In genomic region chr13:90222758-90223157, GRCh38 we compare ENCODE assay signal across 23 cellular contexts.
DNase-seq lines count a peak whose midpoint lies in the region; ATAC-seq, FAIRE-seq and TF ChIP-seq lines count a peak whose summit lies in the region.
"Had no signal": no experiment of that assay in that cellular context is flagged by ENCODE, and none has a peak within 500 bp of the region (broad histone marks: within the 10 kb centered on the region; RNA-seq: fewer than 3 reads in every experiment).

No MANE protein-coding gene starts in this region.

- no peak overlapping the region for H3K4me3 ChIP-seq in K562
- no peak overlapping the region for H3K4me3 ChIP-seq in kidney (ENCODE audit: low read length in 2 of 2)
- H3K4me3 ChIP-seq in colonic mucosa, result no peak overlapping the region
- H3K4me3 ChIP-seq: A549; BLaER1 treated with 17β-estradiol and CSF1 and Interleukin-3, amounts not matched to agents 10 nM and 100 nM; GM12878 had no signal

- no peak for ATAC-seq in K562
- no peak for ATAC-seq in HG02938 (IDR thresholded peaks at IDR 0.05; ENCODE audit: unreplicated experiment)
- ATAC-seq: A549; CD8-positive, alpha-beta T cell; GM12878 had no signal

- TF ChIP-seq POLR2A in K562 (conservative IDR thresholded peaks at IDR 0.05), result no peak

- no peaks in the 10 kb centered on the region for H3K79me2 ChIP-seq in K562 (ENCODE audit: control insufficient read depth, insufficient read depth, low read length)

- intact Hi-C loops in K562 (cut with micrococcal nuclease) (no loop called here), kidney (cut with DNase I) (no loop called here), colonic mucosa (cut with DNase I) (no loop called here)

- H3K27ac ChIP-seq in K562 (ENCODE audit: extremely low read depth, low read depth, low read length), result no peak overlapping the region
- no peak overlapping the region for H3K27ac ChIP-seq in kidney (ENCODE audit: low read depth in 2 of 2, low read length in 2 of 2)
- no peak overlapping the region for H3K27ac ChIP-seq in colonic mucosa
- H3K27ac ChIP-seq: A549; BLaER1 treated with 17β-estradiol and CSF1 and Interleukin-3, amounts not matched to agents 10 nM and 100 nM; C4-2B had no signal

- 4% methylated on average over 3 of the region's 3 CpGs for WGBS in K562 (ENCODE audit: insufficient coverage, low coverage, missing lambda C conversion rate)

- peak; percentile 94 for FAIRE-seq in G401.6 (lab: Jason Lieb, UNC)
- no peak for FAIRE-seq in K562 (lab: Jason Lieb, UNC)
- peak; percentile 57 for FAIRE-seq in kidney (lab: Jason Lieb, UNC)
- FAIRE-seq: A549, D721Med, GM12878, GM12892, GM18507, GM19239 had no signal

- no peak for DNase-seq in K562 (ENCODE audit: extremely low read depth in 1 of 4, low spot score in 3 of 4)
- no peak for DNase-seq in kidney
- DNase-seq in HK-2 (ENCODE audit: unreplicated experiment), result no peak
- no peak for DNase-seq in colonic mucosa
- no peak for DNase-seq in activated gamma-delta T cell (lab: John Stamatoyannopoulos, UW)
- DNase-seq: 8988T; AML-193; Caco-2; Calu3; CD4-positive, alpha-beta T cell; CD8-positive, alpha-beta T cell; DMS79 treated with DMSO at 0.1 percent for 48 hours; GDM1 had no signal

- H2AFZ ChIP-seq in K562 (ENCODE audit: low read depth, low read length), result no peak overlapping the region

- H3K4me2 ChIP-seq in K562 (ENCODE audit: insufficient read depth, low read length), result no peak overlapping the region
- H3K4me2 ChIP-seq: A549; BLaER1 treated with 17β-estradiol and CSF1 and Interleukin-3, amounts not matched to agents 10 nM and 100 nM had no signal

- POLR2A ChIA-PET in K562 (lab: Yijun Ruan, JAX), result no interaction called here

- no peak for TF ChIP-seq RAD21 in K562 (CRISPR knock-in tag; conservative IDR thresholded peaks at IDR 0.05 in 1 of 2, IDR thresholded peaks at IDR 0.05 in 1 of 2)

- no peak for TF ChIP-seq CTCF in K562 (IDR thresholded peaks at IDR 0.05 in 2 of 3, conservative IDR thresholded peaks at IDR 0.05 in 1 of 3; ENCODE audit: insufficient read depth in 2 of 3, low read depth in 1 of 3, low read length in 3 of 3)
- TF ChIP-seq CTCF in kidney (IDR thresholded peaks at IDR 0.05; ENCODE audit: borderline replicate concordance, extremely low read depth, insufficient read depth), result no peak
- TF ChIP-seq CTCF in colonic mucosa (IDR thresholded peaks at IDR 0.05), result no peak

- no peaks in the 10 kb centered on the region for H3K4me1 ChIP-seq in K562 (replicated peaks in 1 of 2; ENCODE audit: control insufficient read depth in 2 of 2, insufficient read depth in 2 of 2, low read length in 2 of 2)
- no peaks in the 10 kb centered on the region for H3K4me1 ChIP-seq in kidney (ENCODE audit: control insufficient read depth in 1 of 2, insufficient read depth in 1 of 2, low read depth in 1 of 2, low read length in 2 of 2)
- H3K4me1 ChIP-seq in colonic mucosa, result no peaks in the 10 kb centered on the region
- H3K4me1 ChIP-seq: A549; BLaER1 treated with 17β-estradiol and CSF1 and Interleukin-3, amounts not matched to agents 10 nM and 100 nM; Caco-2 had no signal

- H3K9me3 ChIP-seq in K562 (replicated peaks; ENCODE audit: control insufficient read depth, insufficient read depth, low read depth, low read length) (no peaks in the 10 kb centered on the region), kidney (ENCODE audit: control insufficient read depth in 1 of 2, low read length in 2 of 2) (no peaks in the 10 kb centered on the region), colonic mucosa (no peaks in the 10 kb centered on the region)
- H3K9me3 ChIP-seq: A549; BLaER1 treated with 17β-estradiol and CSF1 and Interleukin-3, amounts not matched to agents 10 nM and 100 nM; Caco-2 had no signal

- H3K27me3 ChIP-seq in K562 (ENCODE audit: control insufficient read depth in 2 of 2, insufficient read depth in 2 of 2, low read length in 2 of 2), result no peaks in the 10 kb centered on the region
- no peaks in the 10 kb centered on the region for H3K27me3 ChIP-seq in colonic mucosa
- H3K27me3 ChIP-seq: BLaER1 treated with 17β-estradiol and CSF1 and Interleukin-3, amounts not matched to agents 10 nM and 100 nM had no signal

- H3K9me1 ChIP-seq in K562 (ENCODE audit: control insufficient read depth, insufficient read depth, low read length), result no peaks in the 10 kb centered on the region

- no TSS peak for BruUV-seq in K562 (replicated peaks; lab: Mats Ljungman, UMichigan)

- no peak for TF ChIP-seq EP300 in K562 (IDR thresholded peaks at IDR 0.05; ENCODE audit: low read length)

- in situ Hi-C loops in K562 (cut with MboI), result no loop called here

- no peaks in the 10 kb centered on the region for H3K36me3 ChIP-seq in K562 (ENCODE audit: control insufficient read depth, insufficient read depth, low read length)
- no peaks in the 10 kb centered on the region for H3K36me3 ChIP-seq in kidney (ENCODE audit: control insufficient read depth in 1 of 2, insufficient read depth in 2 of 2, low read length in 2 of 2)
- no peaks in the 10 kb centered on the region for H3K36me3 ChIP-seq in colonic mucosa
- H3K36me3 ChIP-seq: BLaER1 treated with 17β-estradiol and CSF1 and Interleukin-3, amounts not matched to agents 10 nM and 100 nM had no signal

- no peak overlapping the region for H3K9ac ChIP-seq in K562 (ENCODE audit: insufficient read depth in 1 of 2, low read depth in 2 of 2, low read length in 2 of 2)
- no peak overlapping the region for H3K9ac ChIP-seq in kidney (ENCODE audit: low read length in 2 of 2)
- H3K9ac ChIP-seq in colonic mucosa (ENCODE audit: low read depth in 2 of 2, low read length in 2 of 2), result no peak overlapping the region
- H3K9ac ChIP-seq: BLaER1 treated with 17β-estradiol and CSF1 and Interleukin-3, amounts not matched to agents 10 nM and 100 nM had no signal

- H4K20me1 ChIP-seq in K562 (replicated peaks; ENCODE audit: control insufficient read depth, insufficient read depth, low read length), result no peaks in the 10 kb centered on the region
- H4K20me1 ChIP-seq: BLaER1 treated with 17β-estradiol and CSF1 and Interleukin-3, amounts not matched to agents 10 nM and 100 nM had no signal

- CTCF ChIA-PET in K562 (lab: Yijun Ruan, JAX; ENCODE audit: low intra/inter-chr PET ratio), result no interaction called here

TF ChIP-seq in K562, 482 proteins besides CTCF, POLR2A, EP300 and RAD21:
- TF ChIP-seq MEF2A (IDR thresholded peaks at IDR 0.05; ENCODE audit: control insufficient read depth, low read depth, low read length) (no peak), ETV6 (IDR thresholded peaks at IDR 0.05; ENCODE audit: borderline replicate concordance in 1 of 2, low read depth in 2 of 2, low read length in 1 of 2) (no peak), ETV6 (CRISPR knock-in tag; IDR thresholded peaks at IDR 0.05; ENCODE audit: borderline replicate concordance) (no peak), IRF9 (tag; IDR thresholded peaks at IDR 0.05) (no peak), TFAM (CRISPR knock-in tag; conservative IDR thresholded peaks at IDR 0.05) (peak; percentile 97), SMARCA5 (IDR thresholded peaks at IDR 0.05) (no peak), DEAF1 (CRISPR knock-in tag; IDR thresholded peaks at IDR 0.05) (0 out of 2 replicates have a peak, but pooled peaks have one; percentile 9), ZSCAN29 (IDR thresholded peaks at IDR 0.05) (no peak)
TF ChIP-seq in K562: peak in this region for 2.
